ENCODE assay signal across 12 cellular contexts in the genomic region with DNA sequence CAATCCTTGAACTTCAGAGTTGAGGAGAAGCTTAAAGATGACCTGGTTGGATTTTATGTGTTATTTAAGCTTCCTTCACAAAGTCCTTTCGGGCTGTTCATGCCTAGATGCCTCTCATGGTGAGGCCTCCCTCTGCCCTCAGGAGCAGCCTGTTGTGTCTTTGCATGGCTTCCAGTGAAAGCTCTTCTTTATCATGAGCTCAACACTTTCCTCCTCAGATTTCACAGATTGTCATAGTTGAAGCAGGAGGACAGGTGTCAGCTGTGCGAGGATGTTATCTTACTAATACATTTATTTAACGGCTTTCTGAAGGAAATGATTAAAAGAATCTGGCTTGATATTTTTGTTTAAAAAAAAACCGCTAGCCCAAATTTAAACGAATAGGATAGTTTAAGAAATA.
"Had no signal": no experiment of that assay in that cellular context is flagged by ENCODE, and none has a peak within 500 bp of the region (broad histone marks: within the 10 kb centered on the region; RNA-seq: fewer than 3 reads in every experiment).

No MANE protein-coding gene starts in this region.

- H3K36me3 Mint-ChIP-seq: activated CD4-positive, alpha-beta memory T cell treated with anti-CD3 and anti-CD28 coated beads for 36 hours had no signal

- H3K4me3 Mint-ChIP-seq: activated CD4-positive, alpha-beta memory T cell treated with anti-CD3 and anti-CD28 coated beads for 36 hours; activated CD4-positive, alpha-beta T cell treated with anti-CD3 and anti-CD28 coated beads, Interleukin-2, amount 10 ng/mL, durations not matched to agents 7 days and 5 days; activated naive CD4-positive, alpha-beta T cell treated with anti-CD3 and anti-CD28 coated beads for 36 hours; activated naive CD8-positive, alpha-beta T cell; activated T-cell treated with anti-CD3 and anti-CD28 coated beads, Interleukin-2, amount 50 U/mL, for 4 hours; T-cell had no signal

- H3K4me1 Mint-ChIP-seq: activated CD4-positive, alpha-beta T cell treated with anti-CD3 and anti-CD28 coated beads, Interleukin-2, amount 10 ng/mL, durations not matched to agents 7 days and 5 days had no signal

- DNase-seq: activated CD4-positive, CD25-positive, alpha-beta regulatory T cell; activated CD8-positive, alpha-beta memory T cell treated with anti-CD3 and anti-CD28 coated beads for 24 hours; activated gamma-delta T cell had no signal

- H3K27ac Mint-ChIP-seq: activated CD4-positive, alpha-beta memory T cell treated with anti-CD3 and anti-CD28 coated beads for 36 hours; activated CD4-positive, alpha-beta T cell treated with anti-CD3 and anti-CD28 coated beads, Interleukin-2, amount 10 ng/mL, durations not matched to agents 7 days and 5 days; activated naive CD4-positive, alpha-beta T cell treated with anti-CD3 and anti-CD28 coated beads for 36 hours; activated naive CD8-positive, alpha-beta T cell; T-cell had no signal

- H3K27me3 ChIP-seq: brain microvascular endothelial cell, cardiac muscle cell had no signal

- H3K36me3 ChIP-seq: brain microvascular endothelial cell, cardiac muscle cell had no signal

- H3K4me3 ChIP-seq: cardiac muscle cell, PC-9 had no signal

- H3K4me2 ChIP-seq: PC-9 had no signal

- H2AFZ ChIP-seq: PC-9 had no signal

- H3K9me3 Mint-ChIP-seq: activated CD4-positive, alpha-beta memory T cell treated with anti-CD3 and anti-CD28 coated beads for 36 hours; activated CD4-positive, alpha-beta T cell treated with anti-CD3 and anti-CD28 coated beads, Interleukin-2, amount 10 ng/mL, durations not matched to agents 7 days and 5 days; activated naive CD4-positive, alpha-beta T cell treated with anti-CD3 and anti-CD28 coated beads for 36 hours; activated T-cell treated with anti-CD3 and anti-CD28 coated beads, Interleukin-2, amount 50 U/mL, for 4 hours; T-cell had no signal
